ENCODE assay signal across 9 cellular contexts in genomic region chr12:130775953-130776856, GRCh38.
DNase-seq lines count a peak whose midpoint lies in the region; ATAC-seq lines count a peak whose summit lies in the region.
"Had no signal": no experiment of that assay in that cellular context is flagged by ENCODE, and none has a peak within 500 bp of the region (broad histone marks: within the 10 kb centered on the region; RNA-seq: fewer than 3 reads in every experiment).

No MANE protein-coding gene starts in this region.

- no peak overlapping the region for H3K27ac ChIP-seq in muscle layer of colon (ENCODE audit: low read depth, low read length)
- H3K27ac ChIP-seq: VCaP had no signal

- peak; percentile 87 for DNase-seq in MG63
- DNase-seq in activated T-cell treated with anti-CD3 and anti-CD28 coated beads for 48 hours (ENCODE audit: low read depth): peak; percentile 63
- DNase-seq in stimulated activated CD8-positive, alpha-beta memory T cell treated with anti-CD3 and anti-CD28 coated beads, Interleukin-4, amount 100 ng/mL, for 48 hours: peak; percentile 82
- no peak for DNase-seq in NCI-H748 (lab: John Stamatoyannopoulos, UW; ENCODE audit: unreplicated experiment)

- no peak overlapping the region for H3K9ac ChIP-seq in muscle layer of colon (ENCODE audit: low read length)

- H3K27me3 ChIP-seq in MG63 (no peaks in the 10 kb centered on the region), muscle layer of colon (ENCODE audit: control insufficient read depth in 1 of 2, insufficient read depth in 2 of 2, low read length in 2 of 2) (no peaks in the 10 kb centered on the region)

- H3K36me3 ChIP-seq in MG63 (no peaks in the 10 kb centered on the region), muscle layer of colon (ENCODE audit: insufficient read depth, low read length) (no peaks in the 10 kb centered on the region)

- H3K4me1 ChIP-seq in muscle layer of colon (ENCODE audit: insufficient read depth, low read length): peaks cover 16% of the 10 kb centered on the region

- peak; percentile 58 for ATAC-seq in GM18907 (IDR thresholded peaks at IDR 0.05; ENCODE audit: unreplicated experiment)
- peak; percentile 75 for ATAC-seq in esophagus mucosa
- ATAC-seq in HG03521 (IDR thresholded peaks at IDR 0.05; ENCODE audit: unreplicated experiment): no peak

- peak overlapping the region; percentile 23 for H3K4me3 ChIP-seq in MG63
- peak overlapping the region; percentile 38 to 61 for H3K4me3 ChIP-seq in muscle layer of colon (ENCODE audit: low read depth in 1 of 2, low read length in 2 of 2)

- H3K9me3 ChIP-seq in MG63 (no peaks in the 10 kb centered on the region), muscle layer of colon (ENCODE audit: low read length) (no peaks in the 10 kb centered on the region)
